Comparison of ENCODE assay signal across 1 cellular context in the genomic region with DNA sequence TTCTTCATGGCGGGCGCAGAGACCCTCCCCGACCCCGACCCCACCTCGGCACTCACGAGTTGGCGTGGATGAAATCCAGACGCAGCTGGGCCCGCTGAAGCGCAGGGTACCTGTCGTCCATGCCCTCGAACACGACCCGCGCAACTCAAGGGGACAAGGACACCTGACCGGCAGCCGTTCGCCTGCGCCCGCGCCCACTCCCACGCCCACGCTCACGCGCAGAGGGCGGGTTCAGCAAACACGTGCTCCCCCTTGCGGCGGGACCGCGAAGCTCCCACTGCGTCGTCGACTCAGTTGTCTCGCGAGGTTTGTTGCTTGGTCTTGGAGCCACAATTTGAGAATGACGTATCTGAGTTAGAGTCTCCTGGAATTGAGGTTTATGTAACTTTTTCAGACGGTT.
TF ChIP-seq lines count a peak whose summit lies in the region.

A gene with protein sequence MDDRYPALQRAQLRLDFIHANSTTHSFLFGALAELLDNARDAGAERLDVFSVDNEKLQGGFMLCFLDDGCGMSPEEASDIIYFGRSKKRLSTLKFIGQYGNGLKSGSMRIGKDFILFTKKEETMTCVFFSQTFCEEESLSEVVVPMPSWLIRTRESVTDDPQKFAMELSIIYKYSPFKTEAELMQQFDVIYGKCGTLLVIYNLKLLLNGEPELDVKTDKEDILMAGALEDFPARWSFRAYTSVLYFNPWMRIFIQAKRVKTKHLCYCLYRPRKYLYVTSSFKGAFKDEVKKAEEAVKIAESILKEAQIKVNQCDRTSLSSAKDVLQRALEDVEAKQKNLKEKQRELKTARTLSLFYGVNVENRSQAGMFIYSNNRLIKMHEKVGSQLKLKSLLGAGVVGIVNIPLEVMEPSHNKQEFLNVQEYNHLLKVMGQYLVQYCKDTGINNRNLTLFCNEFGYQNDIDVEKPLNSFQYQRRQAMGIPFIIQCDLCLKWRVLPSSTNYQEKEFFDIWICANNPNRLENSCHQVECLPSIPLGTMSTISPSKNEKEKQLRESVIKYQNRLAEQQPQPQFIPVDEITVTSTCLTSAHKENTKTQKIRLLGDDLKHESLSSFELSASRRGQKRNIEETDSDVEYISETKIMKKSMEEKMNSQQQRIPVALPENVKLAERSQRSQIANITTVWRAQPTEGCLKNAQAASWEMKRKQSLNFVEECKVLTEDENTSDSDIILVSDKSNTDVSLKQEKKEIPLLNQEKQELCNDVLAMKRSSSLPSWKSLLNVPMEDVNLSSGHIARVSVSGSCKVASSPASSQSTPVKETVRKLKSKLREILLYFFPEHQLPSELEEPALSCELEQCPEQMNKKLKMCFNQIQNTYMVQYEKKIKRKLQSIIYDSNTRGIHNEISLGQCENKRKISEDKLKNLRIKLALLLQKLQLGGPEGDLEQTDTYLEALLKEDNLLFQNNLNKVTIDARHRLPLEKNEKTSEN (minus strand): TSS at position 196 of the 400 bp plus-strand sequence. CDS start 75 bp downstream, at position 121.

TF ChIP-seq in H1, 55 proteins besides CTCF, POLR2A, EP300 and RAD21:
- TF ChIP-seq, protein P1, sequence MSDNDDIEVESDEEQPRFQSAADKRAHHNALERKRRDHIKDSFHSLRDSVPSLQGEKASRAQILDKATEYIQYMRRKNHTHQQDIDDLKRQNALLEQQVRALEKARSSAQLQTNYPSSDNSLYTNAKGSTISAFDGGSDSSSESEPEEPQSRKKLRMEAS (IDR thresholded peaks at IDR 0.05), result no peak
- TF ChIP-seq, protein P2, sequence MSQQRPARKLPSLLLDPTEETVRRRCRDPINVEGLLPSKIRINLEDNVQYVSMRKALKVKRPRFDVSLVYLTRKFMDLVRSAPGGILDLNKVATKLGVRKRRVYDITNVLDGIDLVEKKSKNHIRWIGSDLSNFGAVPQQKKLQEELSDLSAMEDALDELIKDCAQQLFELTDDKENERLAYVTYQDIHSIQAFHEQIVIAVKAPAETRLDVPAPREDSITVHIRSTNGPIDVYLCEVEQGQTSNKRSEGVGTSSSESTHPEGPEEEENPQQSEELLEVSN (IDR thresholded peaks at IDR 0.05), result 0 out of 2 replicates have a peak, but pooled peaks have one; percentile 23
